ENCODE assay signal across 7 cellular contexts in genomic region chr1:52551476-52552235, GRCh38.
DNase-seq lines count a peak whose midpoint lies in the region; ATAC-seq lines count a peak whose summit lies in the region.

No MANE protein-coding gene starts in this region.

- no peak for ATAC-seq in HG03139 (IDR thresholded peaks at IDR 0.05; ENCODE audit: unreplicated experiment)

- H3K27ac Mint-ChIP-seq in activated naive CD4-positive, alpha-beta T cell treated with anti-CD3 and anti-CD28 coated beads, Interleukin-2, amount 10 ng/mL, durations not matched to agents 7 days and 5 days = no peak overlapping the region

- peak overlapping the region; percentile 93 for H3K4me3 ChIP-seq in iPS-11a (ENCODE audit: low read depth, low read length)

- DNase-seq in HCEC 1CT = peak; percentile 46
- peak; percentile 43 for DNase-seq in NOMO-1 treated with DMSO at 0.1 percent for 48 hours (lab: John Stamatoyannopoulos, UW; ENCODE audit: unreplicated experiment)
- peak; percentile 56 for DNase-seq in activated naive CD4-positive, alpha-beta T cell treated with anti-CD3 and anti-CD28 coated beads, Interleukin-2, amount 10 ng/mL, durations not matched to agents 7 days and 5 days
- peak; percentile 24 to 34 (median 25) for DNase-seq in stimulated activated CD4-positive, alpha-beta T cell treated with anti-CD3 and anti-CD28 coated beads, Interleukin-12 subunit alpha, Interleukin-12 subunit beta, amount 100 ng/mL, for 48 hours (ENCODE audit: low read depth in 2 of 3, low spot score in 1 of 3)
- DNase-seq in NCI-H1436 (lab: John Stamatoyannopoulos, UW) = no peak

- no peaks in the 10 kb centered on the region for H3K9me3 Mint-ChIP-seq in activated naive CD4-positive, alpha-beta T cell treated with anti-CD3 and anti-CD28 coated beads, Interleukin-2, amount 10 ng/mL, durations not matched to agents 7 days and 5 days

- peaks cover 37% of the 10 kb centered on the region for H3K4me1 Mint-ChIP-seq in activated naive CD4-positive, alpha-beta T cell treated with anti-CD3 and anti-CD28 coated beads, Interleukin-2, amount 10 ng/mL, durations not matched to agents 7 days and 5 days

- H3K4me3 Mint-ChIP-seq in activated naive CD4-positive, alpha-beta T cell treated with anti-CD3 and anti-CD28 coated beads, Interleukin-2, amount 10 ng/mL, durations not matched to agents 7 days and 5 days = no peak overlapping the region

- CTCF ChIA-PET in activated naive CD4-positive, alpha-beta T cell treated with anti-CD3 and anti-CD28 coated beads, Interleukin-2, amount 10 ng/mL, durations not matched to agents 7 days and 5 days (lab: Charles Lee) = interaction anchor here (1.6 kb wide), 1 partner anchor 147 kb away, joined by 4 read pairs; the partner anchor contains the start of genes ORC1 and PRPF38A

- peaks cover 15% of the 10 kb centered on the region for H3K36me3 Mint-ChIP-seq in activated naive CD4-positive, alpha-beta T cell treated with anti-CD3 and anti-CD28 coated beads, Interleukin-2, amount 10 ng/mL, durations not matched to agents 7 days and 5 days

- no peaks in the 10 kb centered on the region for H3K27me3 Mint-ChIP-seq in activated naive CD4-positive, alpha-beta T cell treated with anti-CD3 and anti-CD28 coated beads, Interleukin-2, amount 10 ng/mL, durations not matched to agents 7 days and 5 days
